In genomic region chr17:13593021-13593751, GRCh38 we compare ENCODE assay signal across 2 cellular contexts.
A peak's percentile ranks its signal among the peaks of the same experiment; 100 is the strongest.
TF ChIP-seq lines count a peak whose summit lies in the region.

No MANE protein-coding gene starts in this region.

TF ChIP-seq in HepG2, 621 proteins besides CTCF, POLR2A, EP300 and RAD21:
- TF ChIP-seq ZSCAN31 (CRISPR knock-in tag; IDR thresholded peaks at IDR 0.05; ENCODE audit: low read depth) (no peak), DPF2 (CRISPR knock-in tag; IDR thresholded peaks at IDR 0.05; ENCODE audit: borderline replicate concordance, low read depth) (no peak), RORA (CRISPR knock-in tag; IDR thresholded peaks at IDR 0.05) (no peak), ZSCAN25 (CRISPR knock-in tag; IDR thresholded peaks at IDR 0.05) (0 out of 2 replicates have a peak, but pooled peaks have one; percentile 19), ZNF383 (CRISPR knock-in tag; IDR thresholded peaks at IDR 0.05; ENCODE audit: borderline replicate concordance) (no peak), TBX2 (CRISPR knock-in tag; IDR thresholded peaks at IDR 0.05; ENCODE audit: borderline replicate concordance) (peak; percentile 19; the same call in 1 of the 2 replicates), REPIN1 (CRISPR knock-in tag; IDR thresholded peaks at IDR 0.05; ENCODE audit: borderline replicate concordance, low read depth) (no peak), ZNF280B (CRISPR knock-in tag; IDR thresholded peaks at IDR 0.05; ENCODE audit: borderline replicate concordance) (no peak), ELK4 (CRISPR knock-in tag; IDR thresholded peaks at IDR 0.05; ENCODE audit: borderline replicate concordance) (no peak), ZNF850 (CRISPR knock-in tag; conservative IDR thresholded peaks at IDR 0.05) (no peak), MXD3 (CRISPR knock-in tag; IDR thresholded peaks at IDR 0.05) (no peak), ZNF572 (CRISPR knock-in tag; IDR thresholded peaks at IDR 0.05) (no peak)
- TF ChIP-seq, protein P1, sequence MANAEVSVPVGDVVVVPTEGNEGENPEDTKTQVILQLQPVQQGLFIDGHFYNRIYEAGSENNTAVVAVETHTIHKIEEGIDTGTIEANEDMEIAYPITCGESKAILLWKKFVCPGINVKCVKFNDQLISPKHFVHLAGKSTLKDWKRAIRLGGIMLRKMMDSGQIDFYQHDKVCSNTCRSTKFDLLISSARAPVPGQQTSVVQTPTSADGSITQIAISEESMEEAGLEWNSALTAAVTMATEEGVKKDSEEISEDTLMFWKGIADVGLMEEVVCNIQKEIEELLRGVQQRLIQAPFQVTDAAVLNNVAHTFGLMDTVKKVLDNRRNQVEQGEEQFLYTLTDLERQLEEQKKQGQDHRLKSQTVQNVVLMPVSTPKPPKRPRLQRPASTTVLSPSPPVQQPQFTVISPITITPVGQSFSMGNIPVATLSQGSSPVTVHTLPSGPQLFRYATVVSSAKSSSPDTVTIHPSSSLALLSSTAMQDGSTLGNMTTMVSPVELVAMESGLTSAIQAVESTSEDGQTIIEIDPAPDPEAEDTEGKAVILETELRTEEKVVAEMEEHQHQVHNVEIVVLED (CRISPR knock-in tag; IDR thresholded peaks at IDR 0.05; ENCODE audit: borderline replicate concordance): no peak
TF ChIP-seq in HepG2: peak in this region for 2.

TF ChIP-seq in WTC11, 78 proteins besides CTCF, POLR2A, EP300 and RAD21:
- TF ChIP-seq FOXK1 (CRISPR knock-in tag; IDR thresholded peaks at IDR 0.05) (no peak), SMAD3 (CRISPR knock-in tag; IDR thresholded peaks at IDR 0.05; ENCODE audit: borderline replicate concordance) (no peak), ZNF532 (CRISPR knock-in tag; IDR thresholded peaks at IDR 0.05; ENCODE audit: borderline replicate concordance) (no peak), ZSCAN18 (CRISPR knock-in tag; IDR thresholded peaks at IDR 0.05) (no peak), MXD4 (CRISPR knock-in tag; IDR thresholded peaks at IDR 0.05; ENCODE audit: borderline replicate concordance) (no peak), FOXP1 (CRISPR knock-in tag; IDR thresholded peaks at IDR 0.05; ENCODE audit: borderline replicate concordance) (no peak), ESRRA (CRISPR knock-in tag; IDR thresholded peaks at IDR 0.05; ENCODE audit: borderline replicate concordance) (no peak), NFYB (CRISPR knock-in tag; conservative IDR thresholded peaks at IDR 0.05; ENCODE audit: low read depth) (no peak)
- TF ChIP-seq, protein P2, sequence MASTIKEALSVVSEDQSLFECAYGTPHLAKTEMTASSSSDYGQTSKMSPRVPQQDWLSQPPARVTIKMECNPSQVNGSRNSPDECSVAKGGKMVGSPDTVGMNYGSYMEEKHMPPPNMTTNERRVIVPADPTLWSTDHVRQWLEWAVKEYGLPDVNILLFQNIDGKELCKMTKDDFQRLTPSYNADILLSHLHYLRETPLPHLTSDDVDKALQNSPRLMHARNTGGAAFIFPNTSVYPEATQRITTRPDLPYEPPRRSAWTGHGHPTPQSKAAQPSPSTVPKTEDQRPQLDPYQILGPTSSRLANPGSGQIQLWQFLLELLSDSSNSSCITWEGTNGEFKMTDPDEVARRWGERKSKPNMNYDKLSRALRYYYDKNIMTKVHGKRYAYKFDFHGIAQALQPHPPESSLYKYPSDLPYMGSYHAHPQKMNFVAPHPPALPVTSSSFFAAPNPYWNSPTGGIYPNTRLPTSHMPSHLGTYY (CRISPR knock-in tag; IDR thresholded peaks at IDR 0.05): no peak
- TF ChIP-seq, protein P3, sequence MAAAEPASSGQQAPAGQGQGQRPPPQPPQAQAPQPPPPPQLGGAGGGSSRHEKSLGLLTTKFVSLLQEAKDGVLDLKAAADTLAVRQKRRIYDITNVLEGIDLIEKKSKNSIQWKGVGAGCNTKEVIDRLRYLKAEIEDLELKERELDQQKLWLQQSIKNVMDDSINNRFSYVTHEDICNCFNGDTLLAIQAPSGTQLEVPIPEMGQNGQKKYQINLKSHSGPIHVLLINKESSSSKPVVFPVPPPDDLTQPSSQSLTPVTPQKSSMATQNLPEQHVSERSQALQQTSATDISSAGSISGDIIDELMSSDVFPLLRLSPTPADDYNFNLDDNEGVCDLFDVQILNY (CRISPR knock-in tag; IDR thresholded peaks at IDR 0.05): no peak
